ENCODE assay signal across 8 cellular contexts in the genomic region with DNA sequence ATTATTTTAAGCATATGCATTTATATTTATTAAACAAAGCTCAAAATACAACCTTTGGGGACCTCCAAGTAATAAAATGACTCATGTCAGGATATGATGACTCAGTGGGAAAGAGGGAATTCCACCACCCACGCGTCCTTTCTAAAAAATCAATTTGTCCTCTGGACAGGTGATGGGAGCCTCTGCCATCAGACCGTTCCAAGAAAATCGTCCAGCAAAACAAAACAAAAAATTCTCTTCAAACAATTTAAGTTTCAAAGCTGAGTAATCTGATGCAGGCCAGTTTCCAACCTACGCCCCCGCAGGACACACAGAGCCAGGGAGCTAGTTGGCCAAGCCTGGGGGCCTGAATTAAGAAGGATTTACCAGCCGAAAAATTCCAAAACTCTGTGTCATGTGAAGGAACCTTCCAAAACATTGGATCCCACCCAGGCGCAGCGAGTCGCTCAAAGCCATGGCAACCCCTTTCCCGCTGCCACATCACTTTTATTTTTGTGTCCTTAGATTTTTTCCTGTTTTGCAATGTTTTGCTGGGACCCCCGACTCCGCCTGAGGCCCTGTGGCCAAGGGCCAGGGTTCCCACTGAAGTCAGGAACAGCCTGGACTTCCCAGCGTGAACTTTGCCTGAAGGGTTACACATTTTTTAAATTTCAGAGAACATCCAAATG.
DNase-seq lines count a peak whose midpoint lies in the region; ATAC-seq, FAIRE-seq and TF ChIP-seq lines count a peak whose summit lies in the region.

No MANE protein-coding gene starts in this region.

- no peaks in the 10 kb centered on the region for H3K36me3 ChIP-seq in body of pancreas (replicated peaks in 1 of 2; ENCODE audit: insufficient read depth in 1 of 2, low read depth in 2 of 2)

- ATAC-seq in body of pancreas, result peak; percentile 56
- ATAC-seq in GM18907 (IDR thresholded peaks at IDR 0.05; ENCODE audit: unreplicated experiment), result no peak

- DNase-seq in HS-5 (ENCODE audit: low read depth) (peak; percentile 100), body of pancreas (peak; percentile 37 to 58 (median 38)), kidney tubule cell (ENCODE audit: low spot score) (peak; percentile 93), stromal cell of bone marrow (ENCODE audit: low read depth) (peak; percentile 94), GM12892 (ENCODE audit: insufficient read length) (no peak), ecto neural progenitor cell (ENCODE audit: low spot score) (no peak)
- no peak for DNase-seq in central memory CD4-positive, alpha-beta T cell

- no peak for TF ChIP-seq POLR2A in body of pancreas (IDR thresholded peaks at IDR 0.05)
- TF ChIP-seq POLR2A in GM12892 (IDR thresholded peaks at IDR 0.05; ENCODE audit: low read depth, low read length), result no peak

- no peaks in the 10 kb centered on the region for H3K27me3 ChIP-seq in body of pancreas

- no peak overlapping the region for H3K4me3 ChIP-seq in body of pancreas

- intact Hi-C loops in body of pancreas (cut with DNase I), result no loop called here

- WGBS in body of pancreas, 2 donors, result 44 to 52% methylated on average over 14 of the region's 14 CpGs

- no peak for FAIRE-seq in GM12892 (lab: Jason Lieb, UNC)

- no peak for TF ChIP-seq CTCF in body of pancreas (IDR thresholded peaks at IDR 0.05)

- no peaks in the 10 kb centered on the region for H3K4me1 ChIP-seq in body of pancreas

- H3K9me3 ChIP-seq in body of pancreas, result no peaks in the 10 kb centered on the region

- H3K27ac ChIP-seq in body of pancreas, result peak overlapping the region in 1 of 4 donors; percentile 39

Comparison
In these comparisons a context has a peak if more than half of its experiments do, and no peak if none do; other contexts are left out.
1. DNase-seq: peak in HS-5 (single experiment), body of pancreas (4 of 4), kidney tubule cell (single experiment) and stromal cell of bone marrow (single experiment); none in GM12892 (single experiment), central memory CD4-positive, alpha-beta T cell (single experiment) and ecto neural progenitor cell (single experiment).